In the genomic region with DNA sequence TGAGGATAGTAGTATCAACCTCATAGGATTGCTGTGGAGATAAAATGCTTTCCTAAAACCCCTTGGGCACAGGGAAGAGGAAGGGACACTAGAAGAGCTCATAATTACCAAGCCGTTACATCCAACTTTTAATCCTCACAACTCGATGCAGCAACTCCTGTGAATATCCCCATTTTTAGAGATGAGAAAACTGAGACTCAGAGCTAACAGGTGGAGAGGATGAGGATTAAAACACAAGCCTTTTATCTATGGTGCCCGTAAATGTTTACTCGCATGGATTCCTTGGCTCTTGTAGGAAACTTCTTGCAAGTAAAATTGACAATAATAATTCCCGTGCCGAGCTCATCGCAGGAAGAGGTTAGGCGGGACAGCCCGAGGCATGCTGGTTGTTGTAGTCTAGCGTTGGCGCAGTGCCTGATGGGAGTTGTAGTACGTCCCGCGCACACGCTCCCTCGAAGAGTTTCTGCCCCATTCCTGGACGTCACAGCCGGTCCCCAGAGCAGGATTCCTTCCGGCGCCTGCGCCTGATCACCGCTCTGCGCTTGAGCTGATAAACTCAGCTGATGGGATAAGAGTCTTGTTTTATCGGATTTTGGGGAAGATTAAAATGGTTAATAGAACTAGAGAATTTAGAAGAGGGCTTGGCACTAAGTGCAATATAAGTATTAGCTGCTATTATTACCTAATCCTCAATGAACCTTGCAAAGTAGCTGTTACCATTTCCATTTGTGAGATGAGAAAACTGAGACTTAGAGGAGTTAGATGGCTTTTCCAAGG, we compare ENCODE assay signal across 1 cellular context.
A peak's percentile ranks its signal among the peaks of the same experiment; 100 is the strongest.
TF ChIP-seq lines count a peak whose summit lies in the region.

No MANE protein-coding gene starts in this region.

TF ChIP-seq in K562, 482 proteins besides CTCF, POLR2A, EP300 and RAD21 (continued from another document and continues in another):
- no peak for TF ChIP-seq CEBPZ (IDR thresholded peaks at IDR 0.05; ENCODE audit: borderline replicate concordance, low read depth, low read length)
- TF ChIP-seq FOS (IDR thresholded peaks at IDR 0.05; ENCODE audit: extremely low read depth, insufficient read length): no peak
- TF ChIP-seq CBFA2T3 (IDR thresholded peaks at IDR 0.05): peak; percentile 44
- no peak for TF ChIP-seq CEBPG (CRISPR knock-in tag; IDR thresholded peaks at IDR 0.05)
- no peak for TF ChIP-seq CEBPG (tag; conservative IDR thresholded peaks at IDR 0.05 in 1 of 2, IDR thresholded peaks at IDR 0.05 in 1 of 2)
- no peak for TF ChIP-seq HSF4 (CRISPR knock-in tag; IDR thresholded peaks at IDR 0.05; ENCODE audit: borderline replicate concordance)
- TF ChIP-seq, protein P1, sequence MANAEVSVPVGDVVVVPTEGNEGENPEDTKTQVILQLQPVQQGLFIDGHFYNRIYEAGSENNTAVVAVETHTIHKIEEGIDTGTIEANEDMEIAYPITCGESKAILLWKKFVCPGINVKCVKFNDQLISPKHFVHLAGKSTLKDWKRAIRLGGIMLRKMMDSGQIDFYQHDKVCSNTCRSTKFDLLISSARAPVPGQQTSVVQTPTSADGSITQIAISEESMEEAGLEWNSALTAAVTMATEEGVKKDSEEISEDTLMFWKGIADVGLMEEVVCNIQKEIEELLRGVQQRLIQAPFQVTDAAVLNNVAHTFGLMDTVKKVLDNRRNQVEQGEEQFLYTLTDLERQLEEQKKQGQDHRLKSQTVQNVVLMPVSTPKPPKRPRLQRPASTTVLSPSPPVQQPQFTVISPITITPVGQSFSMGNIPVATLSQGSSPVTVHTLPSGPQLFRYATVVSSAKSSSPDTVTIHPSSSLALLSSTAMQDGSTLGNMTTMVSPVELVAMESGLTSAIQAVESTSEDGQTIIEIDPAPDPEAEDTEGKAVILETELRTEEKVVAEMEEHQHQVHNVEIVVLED (CRISPR knock-in tag; IDR thresholded peaks at IDR 0.05): peak; percentile 51
- TF ChIP-seq CBX8 (IDR thresholded peaks at IDR 0.05; ENCODE audit: borderline replicate concordance, extremely low read depth, low read depth, low read length, poor library complexity, severe bottlenecking): no peak
- TF ChIP-seq RBM34 (IDR thresholded peaks at IDR 0.05; ENCODE audit: borderline replicate concordance, insufficient read depth, low read length): no peak
- TF ChIP-seq FOXA3 (CRISPR knock-in tag; conservative IDR thresholded peaks at IDR 0.05 in 1 of 2, IDR thresholded peaks at IDR 0.05 in 1 of 2): no peak
- TF ChIP-seq, protein P2, sequence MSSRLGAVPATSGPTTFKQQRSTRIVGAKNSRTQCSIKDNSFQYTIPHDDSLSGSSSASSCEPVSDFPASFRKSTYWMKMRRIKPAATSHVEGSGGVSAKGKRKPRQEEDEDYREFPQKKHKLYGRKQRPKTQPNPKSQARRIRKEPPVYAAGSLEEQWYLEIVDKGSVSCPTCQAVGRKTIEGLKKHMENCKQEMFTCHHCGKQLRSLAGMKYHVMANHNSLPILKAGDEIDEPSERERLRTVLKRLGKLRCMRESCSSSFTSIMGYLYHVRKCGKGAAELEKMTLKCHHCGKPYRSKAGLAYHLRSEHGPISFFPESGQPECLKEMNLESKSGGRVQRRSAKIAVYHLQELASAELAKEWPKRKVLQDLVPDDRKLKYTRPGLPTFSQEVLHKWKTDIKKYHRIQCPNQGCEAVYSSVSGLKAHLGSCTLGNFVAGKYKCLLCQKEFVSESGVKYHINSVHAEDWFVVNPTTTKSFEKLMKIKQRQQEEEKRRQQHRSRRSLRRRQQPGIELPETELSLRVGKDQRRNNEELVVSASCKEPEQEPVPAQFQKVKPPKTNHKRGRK (tag; IDR thresholded peaks at IDR 0.05): no peak
- no peak for TF ChIP-seq ZNF436 (CRISPR knock-in tag; IDR thresholded peaks at IDR 0.05)
- TF ChIP-seq, protein P3, sequence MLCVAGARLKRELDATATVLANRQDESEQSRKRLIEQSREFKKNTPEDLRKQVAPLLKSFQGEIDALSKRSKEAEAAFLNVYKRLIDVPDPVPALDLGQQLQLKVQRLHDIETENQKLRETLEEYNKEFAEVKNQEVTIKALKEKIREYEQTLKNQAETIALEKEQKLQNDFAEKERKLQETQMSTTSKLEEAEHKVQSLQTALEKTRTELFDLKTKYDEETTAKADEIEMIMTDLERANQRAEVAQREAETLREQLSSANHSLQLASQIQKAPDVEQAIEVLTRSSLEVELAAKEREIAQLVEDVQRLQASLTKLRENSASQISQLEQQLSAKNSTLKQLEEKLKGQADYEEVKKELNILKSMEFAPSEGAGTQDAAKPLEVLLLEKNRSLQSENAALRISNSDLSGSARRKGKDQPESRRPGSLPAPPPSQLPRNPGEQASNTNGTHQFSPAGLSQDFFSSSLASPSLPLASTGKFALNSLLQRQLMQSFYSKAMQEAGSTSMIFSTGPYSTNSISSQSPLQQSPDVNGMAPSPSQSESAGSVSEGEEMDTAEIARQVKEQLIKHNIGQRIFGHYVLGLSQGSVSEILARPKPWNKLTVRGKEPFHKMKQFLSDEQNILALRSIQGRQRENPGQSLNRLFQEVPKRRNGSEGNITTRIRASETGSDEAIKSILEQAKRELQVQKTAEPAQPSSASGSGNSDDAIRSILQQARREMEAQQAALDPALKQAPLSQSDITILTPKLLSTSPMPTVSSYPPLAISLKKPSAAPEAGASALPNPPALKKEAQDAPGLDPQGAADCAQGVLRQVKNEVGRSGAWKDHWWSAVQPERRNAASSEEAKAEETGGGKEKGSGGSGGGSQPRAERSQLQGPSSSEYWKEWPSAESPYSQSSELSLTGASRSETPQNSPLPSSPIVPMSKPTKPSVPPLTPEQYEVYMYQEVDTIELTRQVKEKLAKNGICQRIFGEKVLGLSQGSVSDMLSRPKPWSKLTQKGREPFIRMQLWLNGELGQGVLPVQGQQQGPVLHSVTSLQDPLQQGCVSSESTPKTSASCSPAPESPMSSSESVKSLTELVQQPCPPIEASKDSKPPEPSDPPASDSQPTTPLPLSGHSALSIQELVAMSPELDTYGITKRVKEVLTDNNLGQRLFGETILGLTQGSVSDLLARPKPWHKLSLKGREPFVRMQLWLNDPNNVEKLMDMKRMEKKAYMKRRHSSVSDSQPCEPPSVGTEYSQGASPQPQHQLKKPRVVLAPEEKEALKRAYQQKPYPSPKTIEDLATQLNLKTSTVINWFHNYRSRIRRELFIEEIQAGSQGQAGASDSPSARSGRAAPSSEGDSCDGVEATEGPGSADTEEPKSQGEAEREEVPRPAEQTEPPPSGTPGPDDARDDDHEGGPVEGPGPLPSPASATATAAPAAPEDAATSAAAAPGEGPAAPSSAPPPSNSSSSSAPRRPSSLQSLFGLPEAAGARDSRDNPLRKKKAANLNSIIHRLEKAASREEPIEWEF (CRISPR knock-in tag; IDR thresholded peaks at IDR 0.05): no peak; the same call in 1 of the 2 replicates
- no peak for TF ChIP-seq XRCC5 (IDR thresholded peaks at IDR 0.05; ENCODE audit: low read depth, low read length)
- TF ChIP-seq, protein P4, sequence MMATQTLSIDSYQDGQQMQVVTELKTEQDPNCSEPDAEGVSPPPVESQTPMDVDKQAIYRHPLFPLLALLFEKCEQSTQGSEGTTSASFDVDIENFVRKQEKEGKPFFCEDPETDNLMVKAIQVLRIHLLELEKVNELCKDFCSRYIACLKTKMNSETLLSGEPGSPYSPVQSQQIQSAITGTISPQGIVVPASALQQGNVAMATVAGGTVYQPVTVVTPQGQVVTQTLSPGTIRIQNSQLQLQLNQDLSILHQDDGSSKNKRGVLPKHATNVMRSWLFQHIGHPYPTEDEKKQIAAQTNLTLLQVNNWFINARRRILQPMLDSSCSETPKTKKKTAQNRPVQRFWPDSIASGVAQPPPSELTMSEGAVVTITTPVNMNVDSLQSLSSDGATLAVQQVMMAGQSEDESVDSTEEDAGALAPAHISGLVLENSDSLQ (IDR thresholded peaks at IDR 0.05): 0 out of 2 replicates have a peak, but pooled peaks have one; percentile 10
- no peak for TF ChIP-seq MYNN (IDR thresholded peaks at IDR 0.05)
- no peak for TF ChIP-seq MYNN (CRISPR knock-in tag; IDR thresholded peaks at IDR 0.05)
- TF ChIP-seq PRPF4 (IDR thresholded peaks at IDR 0.05; ENCODE audit: insufficient read depth, low read depth, low read length, poor library complexity, severe bottlenecking): no peak
- TF ChIP-seq AFF1 (IDR thresholded peaks at IDR 0.05; ENCODE audit: low read depth in 1 of 2, partially characterized antibody in 2 of 2): peak in 1 of 2 experiments; percentile 96
- TF ChIP-seq ARID1B (IDR thresholded peaks at IDR 0.05): peak; percentile 52
- TF ChIP-seq SIRT6 (IDR thresholded peaks at IDR 0.05; ENCODE audit: low read depth, low read length): no peak
- TF ChIP-seq JUN (IDR thresholded peaks at IDR 0.05; ENCODE audit: borderline replicate concordance, low read depth, low read length): peak; percentile 55; the same call in 1 of the 2 replicates
- TF ChIP-seq JUN (CRISPR knock-in tag; IDR thresholded peaks at IDR 0.05; ENCODE audit: borderline replicate concordance): no peak
- no peak for TF ChIP-seq ZNF217 (CRISPR knock-in tag; IDR thresholded peaks at IDR 0.05)
- no peak for TF ChIP-seq SMARCA5 (IDR thresholded peaks at IDR 0.05)
- peak; percentile 55 for TF ChIP-seq PHF20 (IDR thresholded peaks at IDR 0.05; ENCODE audit: partially characterized antibody)
- TF ChIP-seq TSC22D4 (tag; IDR thresholded peaks at IDR 0.05): no peak
- TF ChIP-seq, protein P5, sequence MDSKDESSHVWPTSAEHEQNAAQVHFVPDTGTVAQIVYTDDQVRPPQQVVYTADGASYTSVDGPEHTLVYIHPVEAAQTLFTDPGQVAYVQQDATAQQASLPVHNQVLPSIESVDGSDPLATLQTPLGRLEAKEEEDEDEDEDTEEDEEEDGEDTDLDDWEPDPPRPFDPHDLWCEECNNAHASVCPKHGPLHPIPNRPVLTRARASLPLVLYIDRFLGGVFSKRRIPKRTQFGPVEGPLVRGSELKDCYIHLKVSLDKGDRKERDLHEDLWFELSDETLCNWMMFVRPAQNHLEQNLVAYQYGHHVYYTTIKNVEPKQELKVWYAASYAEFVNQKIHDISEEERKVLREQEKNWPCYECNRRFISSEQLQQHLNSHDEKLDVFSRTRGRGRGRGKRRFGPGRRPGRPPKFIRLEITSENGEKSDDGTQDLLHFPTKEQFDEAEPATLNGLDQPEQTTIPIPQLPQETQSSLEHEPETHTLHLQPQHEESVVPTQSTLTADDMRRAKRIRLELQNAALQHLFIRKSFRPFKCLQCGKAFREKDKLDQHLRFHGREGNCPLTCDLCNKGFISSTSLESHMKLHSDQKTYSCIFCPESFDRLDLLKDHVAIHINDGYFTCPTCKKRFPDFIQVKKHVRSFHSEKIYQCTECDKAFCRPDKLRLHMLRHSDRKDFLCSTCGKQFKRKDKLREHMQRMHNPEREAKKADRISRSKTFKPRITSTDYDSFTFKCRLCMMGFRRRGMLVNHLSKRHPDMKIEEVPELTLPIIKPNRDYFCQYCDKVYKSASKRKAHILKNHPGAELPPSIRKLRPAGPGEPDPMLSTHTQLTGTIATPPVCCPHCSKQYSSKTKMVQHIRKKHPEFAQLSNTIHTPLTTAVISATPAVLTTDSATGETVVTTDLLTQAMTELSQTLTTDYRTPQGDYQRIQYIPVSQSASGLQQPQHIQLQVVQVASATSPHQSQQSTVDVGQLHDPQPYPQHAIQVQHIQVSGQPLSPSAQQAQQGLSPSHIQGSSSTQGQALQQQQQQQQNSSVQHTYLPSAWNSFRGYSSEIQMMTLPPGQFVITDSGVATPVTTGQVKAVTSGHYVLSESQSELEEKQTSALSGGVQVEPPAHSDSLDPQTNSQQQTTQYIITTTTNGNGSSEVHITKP (IDR thresholded peaks at IDR 0.05; ENCODE audit: partially characterized antibody): no peak
- no peak for TF ChIP-seq COPS2 (conservative IDR thresholded peaks at IDR 0.05)
- peak; percentile 57 for TF ChIP-seq POLR2B (IDR thresholded peaks at IDR 0.05; ENCODE audit: low read depth, partially characterized antibody)
- no peak for TF ChIP-seq ZNF77 (CRISPR knock-in tag; IDR thresholded peaks at IDR 0.05)
- no peak for TF ChIP-seq CBX2 (IDR thresholded peaks at IDR 0.05; ENCODE audit: insufficient read depth, low read length, poor library complexity, severe bottlenecking)
- no peak for TF ChIP-seq PRMT5 (CRISPR knock-in tag; IDR thresholded peaks at IDR 0.05)
- no peak for TF ChIP-seq MTF1 (CRISPR knock-in tag; IDR thresholded peaks at IDR 0.05; ENCODE audit: borderline replicate concordance)
- TF ChIP-seq SUPT5H (IDR thresholded peaks at IDR 0.05): 0 out of 2 replicates have a peak, but pooled peaks have one; percentile 58
